In the genomic region with DNA sequence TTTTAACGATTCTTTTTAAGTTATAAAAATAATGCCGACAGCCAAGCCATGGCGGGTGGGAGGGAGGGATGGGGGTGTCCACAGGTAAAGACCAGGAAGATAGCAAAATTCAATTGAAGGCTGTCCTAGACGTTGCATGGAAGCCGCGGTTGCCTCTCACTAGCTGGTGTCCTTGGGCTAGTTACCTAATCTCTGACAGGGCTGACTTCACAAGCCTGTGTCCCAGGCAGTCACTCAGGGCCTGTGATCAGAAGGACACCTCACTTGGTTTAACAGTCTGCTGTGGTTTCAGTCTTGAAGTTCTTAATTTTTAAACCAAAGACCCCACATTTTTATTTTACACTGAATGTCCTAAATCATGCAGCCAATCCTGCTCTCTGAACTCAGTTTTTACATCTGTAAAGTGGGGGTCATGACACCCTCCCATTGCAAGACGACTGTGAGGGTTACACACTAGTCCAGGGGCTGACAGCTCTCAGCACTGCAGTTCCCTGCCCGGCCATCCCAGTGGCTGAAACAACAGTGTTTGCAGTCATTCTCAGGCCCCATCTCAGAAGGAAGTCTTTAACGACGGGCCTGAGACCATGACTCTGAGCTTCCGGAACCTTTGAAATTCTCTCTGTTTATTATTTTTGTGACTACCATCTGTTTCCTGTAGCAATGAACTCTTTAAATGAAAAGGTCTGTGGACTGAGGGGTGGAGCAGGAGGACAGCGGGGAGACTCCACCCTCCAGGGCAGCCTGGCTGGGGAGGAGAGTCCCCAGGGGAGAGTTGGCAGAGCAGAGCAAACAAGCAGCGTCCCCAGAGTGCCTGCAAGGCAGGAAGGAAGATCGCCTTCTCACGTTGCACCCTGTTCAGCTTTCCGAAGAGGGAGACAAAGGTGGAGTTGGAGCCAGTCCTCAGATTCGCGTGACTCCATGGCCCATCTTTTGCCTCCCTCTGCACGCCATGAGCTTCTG, we compare ENCODE assay signal across 8 cellular contexts.
A peak's percentile ranks its signal among the peaks of the same experiment; 100 is the strongest.
DNase-seq lines count a peak whose midpoint lies in the region; ATAC-seq and TF ChIP-seq lines count a peak whose summit lies in the region.

No MANE protein-coding gene starts in this region.

- CTCF ChIA-PET in activated CD8-positive, alpha-beta T cell treated with anti-CD3 and anti-CD28 coated beads, Interleukin-2, amount 10 ng/mL, durations not matched to agents 7 days and 5 days (lab: Charles Lee): interaction anchor here (1.3 kb wide), 1 partner anchor 512 kb away, joined by 4 read pairs; no protein-coding TSS in a partner anchor

- H3K4ac ChIP-seq in H9 (ENCODE audit: low read depth, low read length): no peak overlapping the region

- no peak overlapping the region for H3K14ac ChIP-seq in H9 (ENCODE audit: insufficient read depth, low read length)

- no peak overlapping the region for H3K4me2 ChIP-seq in H9 (ENCODE audit: insufficient read depth, insufficient read length, low read length)

- H3K27me3 Mint-ChIP-seq in activated CD8-positive, alpha-beta T cell treated with anti-CD3 and anti-CD28 coated beads, Interleukin-2, amount 10 ng/mL, durations not matched to agents 7 days and 5 days (ENCODE audit: low read depth): no peaks in the 10 kb centered on the region
- H3K27me3 Mint-ChIP-seq in immature natural killer cell (ENCODE audit: low read depth in 3 of 3) (peaks cover 0 to 3% (median 0%) of the 10 kb centered on the region in 3 donors), H9 (ENCODE audit: low read depth) (peaks cover 4% of the 10 kb centered on the region; the same call in 1 of the 2 replicates)

- H3K27ac Mint-ChIP-seq in activated CD8-positive, alpha-beta T cell treated with anti-CD3 and anti-CD28 coated beads, Interleukin-2, amount 10 ng/mL, durations not matched to agents 7 days and 5 days: peak overlapping the region; percentile 84
- H3K27ac Mint-ChIP-seq in immature natural killer cell (peak overlapping the region; percentile 74 to 97 (median 85)), H9 (no peak overlapping the region; a peak in 1 of 7 replicates)

- no peak overlapping the region for H4K5ac ChIP-seq in H9 (ENCODE audit: insufficient read length, low read depth, low read length)

- H3T11ph ChIP-seq in H9 (ENCODE audit: low read length): no peak overlapping the region

- TF ChIP-seq CTCF in BE2C (IDR thresholded peaks at IDR 0.05; ENCODE audit: low read depth, low read length) (no peak), H9 (conservative IDR thresholded peaks at IDR 0.05) (no peak)

- peak overlapping the region; percentile 42 for H3K4me3 Mint-ChIP-seq in activated CD8-positive, alpha-beta T cell treated with anti-CD3 and anti-CD28 coated beads, Interleukin-2, amount 10 ng/mL, durations not matched to agents 7 days and 5 days
- H3K4me3 Mint-ChIP-seq in immature natural killer cell (peak overlapping the region; percentile 65 to 85 (median 76)), H9 (no peak overlapping the region)

- no peak overlapping the region for H3K27ac ChIP-seq in H9 (ENCODE audit: insufficient read length, low read depth, low read length)

- H3K23ac ChIP-seq in H9 (ENCODE audit: insufficient read length, low read depth, low read length): no peak overlapping the region

- H2AFZ ChIP-seq in H9 (ENCODE audit: low read length): no peak overlapping the region

- no peak overlapping the region for H4K8ac ChIP-seq in H9 (replicated peaks; ENCODE audit: insufficient read length, low read depth, low read length)

- peaks cover 15% of the 10 kb centered on the region for H3K4me1 Mint-ChIP-seq in activated CD8-positive, alpha-beta T cell treated with anti-CD3 and anti-CD28 coated beads, Interleukin-2, amount 10 ng/mL, durations not matched to agents 7 days and 5 days (ENCODE audit: low read depth)
- peaks cover 18 to 25% of the 10 kb centered on the region in 2 donors for H3K4me1 Mint-ChIP-seq in immature natural killer cell
- peaks cover 12 to 17% of the 10 kb centered on the region in 2 experiments for H3K4me1 Mint-ChIP-seq in H9

- POLR2A ChIA-PET in activated CD8-positive, alpha-beta T cell treated with anti-CD3 and anti-CD28 coated beads, Interleukin-2, amount 10 ng/mL, durations not matched to agents 7 days and 5 days (lab: Charles Lee): no interaction called here

- H2BK15ac ChIP-seq in H9 (ENCODE audit: low read depth, low read length): no peak overlapping the region

- no peaks in the 10 kb centered on the region for H3K23me2 ChIP-seq in H9 (ENCODE audit: insufficient read length, low read depth, low read length, poor library complexity, severe bottlenecking)

- H2BK120ac ChIP-seq in H9 (ENCODE audit: low read depth, low read length, poor library complexity, severe bottlenecking): no peak overlapping the region

- peak; percentile 71 for ATAC-seq in GM18508 (IDR thresholded peaks at IDR 0.05; ENCODE audit: insufficient read depth, unreplicated experiment)
- peak; percentile 78 for ATAC-seq in HG02870 (IDR thresholded peaks at IDR 0.05; ENCODE audit: unreplicated experiment)
- ATAC-seq in activated CD8-positive, alpha-beta T cell treated with anti-CD3 and anti-CD28 coated beads, Interleukin-2, amount 10 ng/mL, durations not matched to agents 7 days and 5 days: peak; percentile 76

- H3K27me3 ChIP-seq in BE2C (no peaks in the 10 kb centered on the region), H9 (ENCODE audit: insufficient read depth, low read length) (no peaks in the 10 kb centered on the region)

- no CpG with 5 or more reads among the region's 19 CpGs for WGBS in H9 (ENCODE audit: extremely low coverage, insufficient read length, low lambda C conversion rate)

- no peak overlapping the region for H3K9ac ChIP-seq in H9 (ENCODE audit: extremely low read depth, insufficient read length, low read length)

- H3K79me2 ChIP-seq in H9 (ENCODE audit: insufficient read depth, low read length): no peaks in the 10 kb centered on the region

- no peak overlapping the region for H2BK20ac ChIP-seq in H9 (ENCODE audit: low read depth, low read length, poor library complexity, severe bottlenecking)

- H3K36me3 Mint-ChIP-seq in activated CD8-positive, alpha-beta T cell treated with anti-CD3 and anti-CD28 coated beads, Interleukin-2, amount 10 ng/mL, durations not matched to agents 7 days and 5 days (ENCODE audit: low read depth): no peaks in the 10 kb centered on the region
- H3K36me3 Mint-ChIP-seq in immature natural killer cell: no peaks in the 10 kb centered on the region
- no peaks in the 10 kb centered on the region for H3K36me3 Mint-ChIP-seq in H9 (ENCODE audit: insufficient read depth in 1 of 3, low read depth in 3 of 3)

- no peak overlapping the region for H3K18ac ChIP-seq in H9 (ENCODE audit: insufficient read length, low read depth, low read length)

- H3K9me3 ChIP-seq in BE2C: no peaks in the 10 kb centered on the region
- no peaks in the 10 kb centered on the region for H3K9me3 ChIP-seq in H9 (ENCODE audit: control insufficient read depth, low read depth, low read length)

- H3K4me1 ChIP-seq in BE2C (peaks cover 24% of the 10 kb centered on the region), H9 (ENCODE audit: insufficient read depth, low read length) (no peaks in the 10 kb centered on the region)

- no peaks in the 10 kb centered on the region for H3K79me1 ChIP-seq in H9 (ENCODE audit: insufficient read depth, low read depth, low read length, poor library complexity, severe bottlenecking)

- H4K20me1 ChIP-seq in H9 (ENCODE audit: control insufficient read depth, insufficient read depth, insufficient read length): no peaks in the 10 kb centered on the region

- H2BK12ac ChIP-seq in H9 (ENCODE audit: insufficient read length, low read depth, low read length): no peak overlapping the region

- no peak overlapping the region for H4K91ac ChIP-seq in H9 (ENCODE audit: insufficient read length, low read depth, low read length)

- no peak overlapping the region for H2AK5ac ChIP-seq in H9 (ENCODE audit: insufficient read length, low read length)

- DNase-seq in BE2C (peak; percentile 89), NCI-H2081 treated with DMSO at 0.1 percent for 48 hours (lab: John Stamatoyannopoulos, UW) (peak; percentile 47), immature natural killer cell (peak; percentile 13 to 24 (median 24)), stromal cell of bone marrow (ENCODE audit: low read depth) (peak; percentile 42), H9 (no peak)
- DNase-seq in activated CD8-positive, alpha-beta T cell treated with anti-CD3 and anti-CD28 coated beads, Interleukin-2, amount 10 ng/mL, durations not matched to agents 7 days and 5 days: peak; percentile 31

- peak overlapping the region; percentile 11 for H3K4me3 ChIP-seq in BE2C (ENCODE audit: low read depth, low read length)

- H3K56ac ChIP-seq in H9 (ENCODE audit: insufficient read length, low read depth, low read length): no peak overlapping the region

- no peak overlapping the region for H2BK5ac ChIP-seq in H9 (ENCODE audit: insufficient read length, low read length)

- no peaks in the 10 kb centered on the region for H3K36me3 ChIP-seq in BE2C

- H3K9me3 Mint-ChIP-seq in activated CD8-positive, alpha-beta T cell treated with anti-CD3 and anti-CD28 coated beads, Interleukin-2, amount 10 ng/mL, durations not matched to agents 7 days and 5 days (ENCODE audit: insufficient read depth): no peaks in the 10 kb centered on the region
- no peaks in the 10 kb centered on the region for H3K9me3 Mint-ChIP-seq in immature natural killer cell
- H3K9me3 Mint-ChIP-seq in H9: no peaks in the 10 kb centered on the region

Comparison
In these comparisons a context has a peak if more than half of its experiments do, and no peak if none do; other contexts are left out.
1. H3K27ac Mint-ChIP-seq: peak in activated CD8-positive, alpha-beta T cell treated with anti-CD3 and anti-CD28 coated beads, Interleukin-2, amount 10 ng/mL, durations not matched to agents 7 days and 5 days (single experiment) and immature natural killer cell (6 of 6); none in H9 (0 of 3).
2. H3K4me3 Mint-ChIP-seq: peak in activated CD8-positive, alpha-beta T cell treated with anti-CD3 and anti-CD28 coated beads, Interleukin-2, amount 10 ng/mL, durations not matched to agents 7 days and 5 days (single experiment) and immature natural killer cell (5 of 5); none in H9 (0 of 2).
3. Peak in every context shown above with its lines, with median percentiles within 50 percentile points of each other: ATAC-seq.